In the genomic region with DNA sequence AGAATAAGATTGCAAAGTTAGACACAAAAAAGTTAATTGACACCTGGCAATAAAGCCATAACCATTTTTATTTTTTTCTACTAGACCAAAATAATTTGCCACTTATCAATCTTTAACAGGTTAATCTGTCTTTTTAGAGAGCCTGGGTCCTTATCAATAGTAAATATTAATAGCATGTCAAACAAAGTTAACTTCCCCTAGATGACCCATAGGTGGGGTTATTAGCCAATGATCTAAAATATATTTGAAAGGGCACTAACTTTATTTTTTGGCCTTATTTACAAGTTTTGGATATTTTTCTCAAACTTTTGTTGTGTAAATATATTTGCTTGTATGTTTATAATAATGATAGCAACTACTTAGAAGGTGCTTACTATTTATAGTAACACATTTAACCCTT, we compare ENCODE assay signal across 10 cellular contexts. TPM values are rescaled to one million over a fixed set of nuclear protein-coding genes. Genes with fewer than 3 reads are reported as not detected.
DNase-seq lines count a peak whose midpoint lies in the region; ATAC-seq and TF ChIP-seq lines count a peak whose summit lies in the region.
"Had no signal": no experiment of that assay in that cellular context is flagged by ENCODE, and none has a peak within 500 bp of the region (broad histone marks: within the 10 kb centered on the region; RNA-seq: fewer than 3 reads in every experiment).

No MANE protein-coding gene starts in this region.

- TF ChIP-seq CTCF in NB4 (IDR thresholded peaks at IDR 0.05; ENCODE audit: low read depth, low read length) (no peak), epithelial cell of proximal tubule (conservative IDR thresholded peaks at IDR 0.05; ENCODE audit: low read depth, low read length) (peak; percentile 47), thoracic aorta (IDR thresholded peaks at IDR 0.05) (peak; percentile 28)

- no peak overlapping the region for H3K27ac ChIP-seq in thoracic aorta
- H3K27ac ChIP-seq: pancreas had no signal

- intact Hi-C loops in head of caudate nucleus (cut with DNase I), result loop anchor here (10.0 kb wide), 1 partner anchor 93 kb away; no protein-coding TSS in a partner anchor

- no peak for TF ChIP-seq POLR2A in NB4 (IDR thresholded peaks at IDR 0.05; ENCODE audit: extremely low read depth, insufficient read length)

- H3K4me1 ChIP-seq in thoracic aorta (ENCODE audit: control insufficient read depth in 1 of 2, low read depth in 2 of 2), result no peaks in the 10 kb centered on the region

- no peak for ATAC-seq in thoracic aorta (ENCODE audit: insufficient number of reproducible peaks, low FRiP score, low read depth)
- ATAC-seq: activated naive CD4-positive, alpha-beta T cell treated with anti-CD3 and anti-CD28 coated beads, Interleukin-2, amount 50 U/mL, for 72 hours had no signal

- H3K36me3 ChIP-seq in thoracic aorta, result no peaks in the 10 kb centered on the region
- H3K36me3 ChIP-seq: pancreas had no signal

- H3K9me3 ChIP-seq in thoracic aorta, result no peaks in the 10 kb centered on the region
- H3K9me3 ChIP-seq: pancreas had no signal

- peak; percentile 15 for DNase-seq in NCI-H2196 (lab: John Stamatoyannopoulos, UW; ENCODE audit: unreplicated experiment)
- DNase-seq in NCI-H2196 treated with DMSO at 0.1 percent for 48 hours (lab: John Stamatoyannopoulos, UW; ENCODE audit: unreplicated experiment), result no peak
- peak; percentile 30 for DNase-seq in NB4 (ENCODE audit: low read depth)
- no peak for DNase-seq in epithelial cell of proximal tubule (ENCODE audit: low read depth)
- DNase-seq in thoracic aorta (ENCODE audit: low spot score), result no peak
- DNase-seq in T-helper 2 cell, result no peak
- DNase-seq in head of caudate nucleus, result no peak
- no peak for DNase-seq in NCI-H748 (lab: John Stamatoyannopoulos, UW; ENCODE audit: unreplicated experiment)

- H3K27me3 ChIP-seq in thoracic aorta (replicated peaks; ENCODE audit: insufficient read depth), result no peaks in the 10 kb centered on the region

- H3K4me3 ChIP-seq in NB4 (ENCODE audit: low read depth, low read length), result no peak overlapping the region
- H3K4me3 ChIP-seq in epithelial cell of proximal tubule (ENCODE audit: low read depth, low read length), result no peak overlapping the region
- H3K4me3 ChIP-seq in thoracic aorta, result no peak overlapping the region
- H3K4me3 ChIP-seq: pancreas had no signal

RNA-seq across cellular contexts. Expression of a gene that starts 3.9 kb away (rescaled TPM):
- not detected in 2 replicates for total RNA-seq in epithelial cell of proximal tubule
- not detected for total RNA-seq in thoracic aorta
- total RNA-seq: activated naive CD4-positive, alpha-beta T cell treated with anti-CD3 and anti-CD28 coated beads, Interleukin-2, amount 50 U/mL, for 72 hours; pancreas had no signal

RNA-seq across cellular contexts. Expression of a gene that starts 15.5 kb away (rescaled TPM):
- total RNA-seq in epithelial cell of proximal tubule, result 2.4 and 3.6 TPM in 2 replicates
- 10 to 100 TPM; 81.4 to 90.2 TPM for total RNA-seq in thoracic aorta
- total RNA-seq: activated naive CD4-positive, alpha-beta T cell treated with anti-CD3 and anti-CD28 coated beads, Interleukin-2, amount 50 U/mL, for 72 hours had no signal

RNA-seq across cellular contexts. Expression of a gene that starts 43.3 kb away (rescaled TPM):
- 0.29 and 3.7 TPM in 2 replicates for total RNA-seq in epithelial cell of proximal tubule
- total RNA-seq in thoracic aorta, result under 1 TPM in 1 of 2 donors, not detected in 1; 0.28 TPM

RNA-seq across cellular contexts. Expression of a gene that starts 59.7 kb away (rescaled TPM):
- total RNA-seq in epithelial cell of proximal tubule (14.0 and 23.4 TPM in 2 replicates), thoracic aorta (10 to 100 TPM in 1 of 2 donors, 1 to 10 TPM in 1; 9.9 to 24.4 TPM)

Comparison
In these comparisons a context has a peak if more than half of its experiments do, and no peak if none do; other contexts are left out.
1. DNase-seq: peak in NCI-H2196 (single experiment) and NB4 (single experiment); none in NCI-H2196 treated with DMSO at 0.1 percent for 48 hours (single experiment), epithelial cell of proximal tubule (single experiment), thoracic aorta (single experiment), T-helper 2 cell (0 of 5), head of caudate nucleus (0 of 42) and NCI-H748 (single experiment).
2. RNA of a gene that starts 15.5 kb away (total RNA-seq): 81.4 to 90.2 TPM in thoracic aorta; 2.4 to 3.6 TPM in epithelial cell of proximal tubule; every median in the first group is over 10 times any median in the second.